ENCODE assay signal across 20 cellular contexts in genomic region chr9:91560301-91560700, GRCh38.
A peak's percentile ranks its signal among the peaks of the same experiment; 100 is the strongest.
DNase-seq lines count a peak whose midpoint lies in the region; ATAC-seq and TF ChIP-seq lines count a peak whose summit lies in the region.
"Had no signal": no experiment of that assay in that cellular context is flagged by ENCODE, and none has a peak within 500 bp of the region (broad histone marks: within the 10 kb centered on the region; RNA-seq: fewer than 3 reads in every experiment).

No MANE protein-coding gene starts in this region.

- BruUV-seq in IMR-90 (replicated peaks; lab: Mats Ljungman, UMichigan): no TSS peak

- no peak overlapping the region for H3K56ac ChIP-seq in IMR-90 (ENCODE audit: extremely low read depth, insufficient read depth, low read length)

- intact Hi-C loops in IMR-90 (cut with micrococcal nuclease) (loop anchor here (10.0 kb wide), 1 partner anchor 646 kb away; no protein-coding TSS in a partner anchor), right lobe of liver (cut with DNase I) (no loop called here)

- H4K20me1 ChIP-seq in IMR-90 (ENCODE audit: insufficient read depth, low read length) (no peaks in the 10 kb centered on the region), smooth muscle cell (ENCODE audit: low read depth) (no peaks in the 10 kb centered on the region)

- no peak overlapping the region for H3K4me2 ChIP-seq in IMR-90 (ENCODE audit: low read depth, low read length)
- peak overlapping the region; percentile 14 for H3K4me2 ChIP-seq in smooth muscle cell

- POLR2A ChIA-PET in IMR-90 (lab: Charles Lee; ENCODE audit: unreplicated experiment): no interaction called here

- TF ChIP-seq POLR2A in IMR-90 (IDR thresholded peaks at IDR 0.05; ENCODE audit: low read depth, low read length) (no peak), right lobe of liver (IDR thresholded peaks at IDR 0.05) (no peak)

- H2BK20ac ChIP-seq in IMR-90 (ENCODE audit: low read depth, low read length): no peak overlapping the region

- H3K18ac ChIP-seq in IMR-90 (ENCODE audit: low read depth, low read length): peak overlapping the region; percentile 16; the same call in 1 of the 2 replicates

- in situ Hi-C loops in IMR-90 (cut with MboI; ENCODE audit: low sequenced_read_pairs): no loop called here

- H2BK5ac ChIP-seq in IMR-90 (ENCODE audit: low read depth, low read length, poor library complexity, severe bottlenecking): no peak overlapping the region

- H2AK5ac ChIP-seq in IMR-90 (ENCODE audit: low read depth, low read length): no peak overlapping the region

- TF ChIP-seq RAD21 in IMR-90 (IDR thresholded peaks at IDR 0.05; ENCODE audit: low read length): no peak

- no peak overlapping the region; a peak in 1 of 4 replicates for H4K8ac ChIP-seq in IMR-90 (ENCODE audit: low read depth in 2 of 2, low read length in 2 of 2)

- H3K27ac ChIP-seq in IMR-90 (ENCODE audit: insufficient read depth, low read length) (no peak overlapping the region), smooth muscle cell (ENCODE audit: low read depth) (peak overlapping the region; percentile 34), right lobe of liver (no peak overlapping the region)
- H3K27ac ChIP-seq: adrenal gland, testis had no signal

- no CpG with 5 or more reads among the region's 2 CpGs for WGBS in IMR-90 (ENCODE audit: extremely low coverage in 2 of 2, insufficient read length in 1 of 2), 2 experiments
- WGBS in smooth muscle cell (ENCODE audit: low lambda C conversion rate): 6% methylated on average over 2 of the region's 2 CpGs
- WGBS in right lobe of liver (ENCODE audit: insufficient coverage, low coverage, low lambda C conversion rate, missing lambda C conversion rate): 70% methylated on average over 2 of the region's 2 CpGs

- no peaks in the 10 kb centered on the region for H3K9me3 ChIP-seq in IMR-90 (ENCODE audit: control insufficient read depth, insufficient read depth, low read length)
- H3K9me3 ChIP-seq in smooth muscle cell (replicated peaks; ENCODE audit: low read depth): no peaks in the 10 kb centered on the region
- no peaks in the 10 kb centered on the region for H3K9me3 ChIP-seq in right lobe of liver
- H3K9me3 ChIP-seq: adrenal gland, testis had no signal

- H3K27me3 ChIP-seq in IMR-90 (ENCODE audit: control insufficient read depth, insufficient read depth, low read length) (no peaks in the 10 kb centered on the region), kidney epithelial cell (ENCODE audit: control insufficient read depth, insufficient read depth, low read length) (no peaks in the 10 kb centered on the region), smooth muscle cell (ENCODE audit: low read depth) (no peaks in the 10 kb centered on the region), right lobe of liver (no peaks in the 10 kb centered on the region)
- H3K27me3 ChIP-seq: testis had no signal

- no peak overlapping the region for H2BK15ac ChIP-seq in IMR-90 (ENCODE audit: low read depth, low read length)

- no peaks in the 10 kb centered on the region for H3K79me1 ChIP-seq in IMR-90 (ENCODE audit: low read depth in 1 of 2, low read length in 2 of 2)

- no peak overlapping the region for H3K23ac ChIP-seq in IMR-90 (ENCODE audit: low read depth, low read length)

- no peaks in the 10 kb centered on the region; the same call in 1 of the 2 replicates for H3K9me1 ChIP-seq in IMR-90 (ENCODE audit: insufficient read depth, low read length)

- no peaks in the 10 kb centered on the region for H3F3A ChIP-seq in smooth muscle cell (ENCODE audit: low read depth)

- H3K4me1 ChIP-seq in IMR-90 (ENCODE audit: control insufficient read depth, insufficient read depth, low read length) (peaks cover 5% of the 10 kb centered on the region; the same call in 1 of the 2 replicates), smooth muscle cell (ENCODE audit: low read depth) (peaks cover 13% of the 10 kb centered on the region), right lobe of liver (no peaks in the 10 kb centered on the region)
- H3K4me1 ChIP-seq: adrenal gland, testis had no signal

- H2AFZ ChIP-seq in IMR-90 (replicated peaks; ENCODE audit: low read length, poor library complexity) (no peak overlapping the region), smooth muscle cell (ENCODE audit: low read depth) (peak overlapping the region; percentile 67)

- TF ChIP-seq CTCF in IMR-90 (conservative IDR thresholded peaks at IDR 0.05; ENCODE audit: low read depth, low read length): no peak
- TF ChIP-seq CTCF in choroid plexus epithelial cell (conservative IDR thresholded peaks at IDR 0.05; ENCODE audit: low read depth, low read length): no peak
- TF ChIP-seq CTCF in kidney epithelial cell (IDR thresholded peaks at IDR 0.05; ENCODE audit: insufficient read depth, low read length, poor library complexity, severe bottlenecking): no peak
- TF ChIP-seq CTCF in smooth muscle cell (IDR thresholded peaks at IDR 0.05; ENCODE audit: borderline replicate concordance, insufficient read depth, poor library complexity, severe bottlenecking): no peak
- TF ChIP-seq CTCF in right lobe of liver (IDR thresholded peaks at IDR 0.05): no peak

- ATAC-seq in IMR-90 (ENCODE audit: low read depth) (peak; percentile 52), right lobe of liver (no peak)
- ATAC-seq: activated CD8-positive, alpha-beta T cell treated with anti-CD3 and anti-CD28 coated beads, Interleukin-2, amount 10 ng/mL, durations not matched to agents 7 days and 5 days; PC-3 had no signal

- no peak overlapping the region for H3K4me3 ChIP-seq in IMR-90 (ENCODE audit: insufficient read depth, low read depth, low read length)
- no peak overlapping the region for H3K4me3 ChIP-seq in choroid plexus epithelial cell (ENCODE audit: low read depth, low read length)
- H3K4me3 ChIP-seq in kidney epithelial cell (ENCODE audit: low read depth, low read length): no peak overlapping the region
- no peak overlapping the region for H3K4me3 ChIP-seq in smooth muscle cell
- no peak overlapping the region for H3K4me3 ChIP-seq in right lobe of liver
- H3K4me3 ChIP-seq: adrenal gland, testis had no signal

- CTCF ChIA-PET in IMR-90 (lab: Yijun Ruan, JAX): no interaction called here

- DNase-seq in IMR-90: peak; percentile 41
- peak; percentile 69 for DNase-seq in choroid plexus epithelial cell (ENCODE audit: low read depth)
- DNase-seq in kidney epithelial cell (ENCODE audit: low read depth): peak; percentile 54
- no peak for DNase-seq in smooth muscle cell (lab: John Stamatoyannopoulos, UW; ENCODE audit: unreplicated experiment)
- DNase-seq in DMS114 treated with DMSO at 0.1 percent for 48 hours (lab: John Stamatoyannopoulos, UW; ENCODE audit: unreplicated experiment): no peak
- DNase-seq in right lobe of liver: no peak
- DNase-seq in NCI-H82 treated with DMSO at 0.1 percent for 48 hours (lab: John Stamatoyannopoulos, UW; ENCODE audit: unreplicated experiment): no peak
- DNase-seq: activated CD4-positive, alpha-beta T cell treated with anti-CD3 and anti-CD28 coated beads for 1 hour; activated CD8-positive, alpha-beta T cell treated with anti-CD3 and anti-CD28 coated beads, Interleukin-2, amount 10 ng/mL, durations not matched to agents 7 days and 5 days; activated gamma-delta T cell treated with Interleukin-2 at 50 U/mL for 16 hours; adrenal gland; caudate nucleus; NCI-H1048; NCI-H187 treated with DMSO at 0.1 percent for 48 hours; NCI-H82; PC-3; posterior cingulate gyrus; stimulated activated CD4-positive, alpha-beta T cell treated with anti-CD3 and anti-CD28 coated beads, Interleukin-1b, Interleukin-23, amount 100 ng/mL, for 48 hours; T-helper 1 cell; testis had no signal

- H4K91ac ChIP-seq in IMR-90 (ENCODE audit: insufficient read depth, low read depth, low read length): no peak overlapping the region

- H3K36me3 ChIP-seq in IMR-90 (ENCODE audit: control insufficient read depth, insufficient read depth, low read length) (no peaks in the 10 kb centered on the region), kidney epithelial cell (ENCODE audit: control insufficient read depth, insufficient read depth, low read length) (no peaks in the 10 kb centered on the region), smooth muscle cell (ENCODE audit: low read depth) (no peaks in the 10 kb centered on the region), right lobe of liver (no peaks in the 10 kb centered on the region)
- H3K36me3 ChIP-seq: adrenal gland had no signal

- H3K14ac ChIP-seq in IMR-90 (replicated peaks; ENCODE audit: low read depth, low read length): no peak overlapping the region

- H3K9ac ChIP-seq in IMR-90 (ENCODE audit: low read depth, low read length) (no peak overlapping the region), smooth muscle cell (ENCODE audit: low read depth) (no peak overlapping the region)

- no peak overlapping the region for H2AK9ac ChIP-seq in IMR-90 (replicated peaks; ENCODE audit: low read depth, low read length, poor library complexity)

- dilution Hi-C loops in IMR-90 (cut with HindIII; ENCODE audit: low sequenced_read_pairs, unreplicated experiment): no loop called here

- H4K5ac ChIP-seq in IMR-90 (ENCODE audit: low read depth, low read length): no peak overlapping the region

- no peaks in the 10 kb centered on the region for H3K79me2 ChIP-seq in smooth muscle cell (ENCODE audit: low read depth)

- no peak overlapping the region for H2BK120ac ChIP-seq in IMR-90 (ENCODE audit: low read depth, low read length)

- H3K4ac ChIP-seq in IMR-90 (ENCODE audit: low read depth, low read length): no peak overlapping the region

TF ChIP-seq in IMR-90, 13 proteins besides CTCF, POLR2A, EP300 and RAD21:
- TF ChIP-seq FOS (IDR thresholded peaks at IDR 0.05; ENCODE audit: low read depth, low read length): no peak
- TF ChIP-seq MAZ (IDR thresholded peaks at IDR 0.05; ENCODE audit: borderline replicate concordance, low read depth, low read length): no peak
- TF ChIP-seq CEBPB (IDR thresholded peaks at IDR 0.05; ENCODE audit: low read depth, low read length): no peak
- no peak for TF ChIP-seq SMC3 (IDR thresholded peaks at IDR 0.05; ENCODE audit: low read depth, low read length)
- TF ChIP-seq BHLHE40 (IDR thresholded peaks at IDR 0.05; ENCODE audit: low read depth, low read length): no peak
- no peak for TF ChIP-seq CHD1 (IDR thresholded peaks at IDR 0.05; ENCODE audit: low read depth, low read length)
- no peak for TF ChIP-seq USF2 (IDR thresholded peaks at IDR 0.05; ENCODE audit: low read depth, low read length)
- TF ChIP-seq RCOR1 (IDR thresholded peaks at IDR 0.05; ENCODE audit: insufficient replicate concordance, low read length): no peak
- TF ChIP-seq MXI1 (IDR thresholded peaks at IDR 0.05; ENCODE audit: borderline replicate concordance, low read depth, low read length): no peak
- TF ChIP-seq NFE2L2 (IDR thresholded peaks at IDR 0.05; ENCODE audit: low read depth, low read length): no peak

Comparison
In these comparisons a context has a peak if more than half of its experiments do, and no peak if none do; other contexts are left out.
1. DNase-seq: peak in IMR-90 (single experiment), choroid plexus epithelial cell (single experiment) and kidney epithelial cell (single experiment); none in smooth muscle cell (single experiment), DMS114 treated with DMSO at 0.1 percent for 48 hours (single experiment), right lobe of liver (0 of 3) and NCI-H82 treated with DMSO at 0.1 percent for 48 hours (single experiment).